1 cellular context compared by ENCODE assay signal in the genomic region with DNA sequence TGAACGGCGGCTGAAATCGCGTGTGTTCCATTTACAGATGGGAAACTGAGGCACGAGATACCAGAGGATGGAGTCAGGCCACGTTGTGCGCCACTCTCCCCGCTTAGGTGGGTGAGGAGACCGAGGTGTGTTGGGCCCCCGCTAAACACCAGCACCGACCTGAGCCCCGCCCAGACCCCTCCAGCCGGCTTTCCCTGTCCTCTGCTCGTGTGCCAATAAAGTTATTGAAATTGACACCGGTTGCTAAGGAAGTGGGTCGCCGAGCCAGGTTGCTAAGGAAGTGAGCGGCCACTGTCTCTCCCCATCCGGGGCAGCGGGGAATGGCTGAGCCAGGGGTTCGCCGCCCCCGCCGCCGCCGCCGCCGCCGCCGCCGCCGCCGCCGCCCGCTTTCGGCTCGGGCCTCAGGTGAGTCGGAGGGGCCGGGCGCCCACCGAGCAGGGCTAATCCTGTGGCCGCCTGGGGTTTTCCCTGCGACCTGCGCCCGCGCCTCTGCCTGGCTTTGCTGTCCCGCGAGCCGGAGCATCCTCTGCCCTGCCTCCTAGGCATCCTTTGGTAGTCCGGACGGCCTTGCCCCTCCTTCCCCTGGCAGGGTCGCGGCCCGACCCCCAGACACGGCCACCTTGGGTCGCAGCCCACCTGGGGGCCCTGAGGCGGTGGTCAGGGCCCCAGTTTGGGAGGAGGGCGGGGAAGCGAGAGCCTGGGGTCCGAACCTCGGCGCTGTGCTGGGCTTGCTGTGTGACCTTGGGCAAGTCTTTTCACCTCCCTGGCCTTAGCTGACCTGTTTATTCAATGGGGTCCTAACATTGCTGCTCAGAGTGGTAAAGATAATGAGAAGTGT.
TF ChIP-seq lines count a peak whose summit lies in the region.

A gene (plus strand): TSS at position 291 of the 838 bp plus-strand sequence. CDS start 32,127 bp downstream, outside the sequence.

TF ChIP-seq in GM12878, 131 proteins besides CTCF, POLR2A, EP300 and RAD21 (continued from another document and continues in another):
- TF ChIP-seq, protein P1, sequence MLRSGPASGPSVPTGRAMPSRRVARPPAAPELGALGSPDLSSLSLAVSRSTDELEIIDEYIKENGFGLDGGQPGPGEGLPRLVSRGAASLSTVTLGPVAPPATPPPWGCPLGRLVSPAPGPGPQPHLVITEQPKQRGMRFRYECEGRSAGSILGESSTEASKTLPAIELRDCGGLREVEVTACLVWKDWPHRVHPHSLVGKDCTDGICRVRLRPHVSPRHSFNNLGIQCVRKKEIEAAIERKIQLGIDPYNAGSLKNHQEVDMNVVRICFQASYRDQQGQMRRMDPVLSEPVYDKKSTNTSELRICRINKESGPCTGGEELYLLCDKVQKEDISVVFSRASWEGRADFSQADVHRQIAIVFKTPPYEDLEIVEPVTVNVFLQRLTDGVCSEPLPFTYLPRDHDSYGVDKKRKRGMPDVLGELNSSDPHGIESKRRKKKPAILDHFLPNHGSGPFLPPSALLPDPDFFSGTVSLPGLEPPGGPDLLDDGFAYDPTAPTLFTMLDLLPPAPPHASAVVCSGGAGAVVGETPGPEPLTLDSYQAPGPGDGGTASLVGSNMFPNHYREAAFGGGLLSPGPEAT (IDR thresholded peaks at IDR 0.05; ENCODE audit: low read depth), result no peak
- TF ChIP-seq BHLHE40 (IDR thresholded peaks at IDR 0.05; ENCODE audit: borderline replicate concordance in 1 of 2, low read depth in 2 of 2, low read length in 1 of 2) (peak in 1 of 2 experiments; percentile 39; a peak in 2 of 4 replicates), YY1 (IDR thresholded peaks at IDR 0.05; ENCODE audit: low read depth, low read length) (peak; percentile 88), MTA2 (IDR thresholded peaks at IDR 0.05; ENCODE audit: low read depth) (no peak), BCL11A (IDR thresholded peaks at IDR 0.05; ENCODE audit: low read depth, low read length) (no peak), MEF2B (IDR thresholded peaks at IDR 0.05; ENCODE audit: partially characterized antibody, poor library complexity, severe bottlenecking) (peak; percentile 41), SIX5 (IDR thresholded peaks at IDR 0.05; ENCODE audit: low read depth, low read length, severe bottlenecking) (peak; percentile 40), NBN (IDR thresholded peaks at IDR 0.05) (no peak), EGR1 (IDR thresholded peaks at IDR 0.05; ENCODE audit: borderline replicate concordance in 1 of 2, low read depth in 2 of 2, low read length in 2 of 2) (peak in 1 of 2 experiments; percentile 67; a peak in 2 of 3 replicates), NRF1 (conservative IDR thresholded peaks at IDR 0.05; ENCODE audit: low read depth, low read length) (no peak), LARP7 (IDR thresholded peaks at IDR 0.05) (peak; percentile 79; the same call in 1 of the 2 replicates), CHD4 (IDR thresholded peaks at IDR 0.05) (no peak), RUNX3 (IDR thresholded peaks at IDR 0.05; ENCODE audit: low read length) (peak; percentile 75), POLR2AphosphoS2 (IDR thresholded peaks at IDR 0.05; ENCODE audit: low read depth, low read length) (no peak), POLR2AphosphoS5 (IDR thresholded peaks at IDR 0.05; ENCODE audit: low read length) (no peak), MYB (IDR thresholded peaks at IDR 0.05; ENCODE audit: borderline replicate concordance, low read depth, low read length) (no peak), ZNF274 (IDR thresholded peaks at IDR 0.05; ENCODE audit: insufficient read depth, insufficient read length) (no peak), TAF1 (IDR thresholded peaks at IDR 0.05; ENCODE audit: borderline replicate concordance, low read depth, low read length) (peak; percentile 45; the same call in 1 of the 2 replicates), IKZF2 (IDR thresholded peaks at IDR 0.05) (peak; percentile 32 to 65; a peak in 2 of 4 replicates), SMAD1 (IDR thresholded peaks at IDR 0.05; ENCODE audit: low read depth, partially characterized antibody) (no peak), EED (IDR thresholded peaks at IDR 0.05; ENCODE audit: low read depth) (no peak; the same call in 1 of the 2 replicates), NFXL1 (IDR thresholded peaks at IDR 0.05; ENCODE audit: borderline replicate concordance) (no peak), NR2C2 (IDR thresholded peaks at IDR 0.05; ENCODE audit: borderline replicate concordance, control insufficient read depth, insufficient read length, low read depth) (no peak), SPI1 (IDR thresholded peaks at IDR 0.05; ENCODE audit: borderline replicate concordance, insufficient read depth, low read depth, low read length) (peak; percentile 96)
- TF ChIP-seq, protein P2, sequence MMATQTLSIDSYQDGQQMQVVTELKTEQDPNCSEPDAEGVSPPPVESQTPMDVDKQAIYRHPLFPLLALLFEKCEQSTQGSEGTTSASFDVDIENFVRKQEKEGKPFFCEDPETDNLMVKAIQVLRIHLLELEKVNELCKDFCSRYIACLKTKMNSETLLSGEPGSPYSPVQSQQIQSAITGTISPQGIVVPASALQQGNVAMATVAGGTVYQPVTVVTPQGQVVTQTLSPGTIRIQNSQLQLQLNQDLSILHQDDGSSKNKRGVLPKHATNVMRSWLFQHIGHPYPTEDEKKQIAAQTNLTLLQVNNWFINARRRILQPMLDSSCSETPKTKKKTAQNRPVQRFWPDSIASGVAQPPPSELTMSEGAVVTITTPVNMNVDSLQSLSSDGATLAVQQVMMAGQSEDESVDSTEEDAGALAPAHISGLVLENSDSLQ (IDR thresholded peaks at IDR 0.05), result no peak
- TF ChIP-seq, protein P3, sequence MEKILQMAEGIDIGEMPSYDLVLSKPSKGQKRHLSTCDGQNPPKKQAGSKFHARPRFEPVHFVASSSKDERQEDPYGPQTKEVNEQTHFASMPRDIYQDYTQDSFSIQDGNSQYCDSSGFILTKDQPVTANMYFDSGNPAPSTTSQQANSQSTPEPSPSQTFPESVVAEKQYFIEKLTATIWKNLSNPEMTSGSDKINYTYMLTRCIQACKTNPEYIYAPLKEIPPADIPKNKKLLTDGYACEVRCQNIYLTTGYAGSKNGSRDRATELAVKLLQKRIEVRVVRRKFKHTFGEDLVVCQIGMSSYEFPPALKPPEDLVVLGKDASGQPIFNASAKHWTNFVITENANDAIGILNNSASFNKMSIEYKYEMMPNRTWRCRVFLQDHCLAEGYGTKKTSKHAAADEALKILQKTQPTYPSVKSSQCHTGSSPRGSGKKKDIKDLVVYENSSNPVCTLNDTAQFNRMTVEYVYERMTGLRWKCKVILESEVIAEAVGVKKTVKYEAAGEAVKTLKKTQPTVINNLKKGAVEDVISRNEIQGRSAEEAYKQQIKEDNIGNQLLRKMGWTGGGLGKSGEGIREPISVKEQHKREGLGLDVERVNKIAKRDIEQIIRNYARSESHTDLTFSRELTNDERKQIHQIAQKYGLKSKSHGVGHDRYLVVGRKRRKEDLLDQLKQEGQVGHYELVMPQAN (conservative IDR thresholded peaks at IDR 0.05), result peak; percentile 89
- TF ChIP-seq, protein P4, sequence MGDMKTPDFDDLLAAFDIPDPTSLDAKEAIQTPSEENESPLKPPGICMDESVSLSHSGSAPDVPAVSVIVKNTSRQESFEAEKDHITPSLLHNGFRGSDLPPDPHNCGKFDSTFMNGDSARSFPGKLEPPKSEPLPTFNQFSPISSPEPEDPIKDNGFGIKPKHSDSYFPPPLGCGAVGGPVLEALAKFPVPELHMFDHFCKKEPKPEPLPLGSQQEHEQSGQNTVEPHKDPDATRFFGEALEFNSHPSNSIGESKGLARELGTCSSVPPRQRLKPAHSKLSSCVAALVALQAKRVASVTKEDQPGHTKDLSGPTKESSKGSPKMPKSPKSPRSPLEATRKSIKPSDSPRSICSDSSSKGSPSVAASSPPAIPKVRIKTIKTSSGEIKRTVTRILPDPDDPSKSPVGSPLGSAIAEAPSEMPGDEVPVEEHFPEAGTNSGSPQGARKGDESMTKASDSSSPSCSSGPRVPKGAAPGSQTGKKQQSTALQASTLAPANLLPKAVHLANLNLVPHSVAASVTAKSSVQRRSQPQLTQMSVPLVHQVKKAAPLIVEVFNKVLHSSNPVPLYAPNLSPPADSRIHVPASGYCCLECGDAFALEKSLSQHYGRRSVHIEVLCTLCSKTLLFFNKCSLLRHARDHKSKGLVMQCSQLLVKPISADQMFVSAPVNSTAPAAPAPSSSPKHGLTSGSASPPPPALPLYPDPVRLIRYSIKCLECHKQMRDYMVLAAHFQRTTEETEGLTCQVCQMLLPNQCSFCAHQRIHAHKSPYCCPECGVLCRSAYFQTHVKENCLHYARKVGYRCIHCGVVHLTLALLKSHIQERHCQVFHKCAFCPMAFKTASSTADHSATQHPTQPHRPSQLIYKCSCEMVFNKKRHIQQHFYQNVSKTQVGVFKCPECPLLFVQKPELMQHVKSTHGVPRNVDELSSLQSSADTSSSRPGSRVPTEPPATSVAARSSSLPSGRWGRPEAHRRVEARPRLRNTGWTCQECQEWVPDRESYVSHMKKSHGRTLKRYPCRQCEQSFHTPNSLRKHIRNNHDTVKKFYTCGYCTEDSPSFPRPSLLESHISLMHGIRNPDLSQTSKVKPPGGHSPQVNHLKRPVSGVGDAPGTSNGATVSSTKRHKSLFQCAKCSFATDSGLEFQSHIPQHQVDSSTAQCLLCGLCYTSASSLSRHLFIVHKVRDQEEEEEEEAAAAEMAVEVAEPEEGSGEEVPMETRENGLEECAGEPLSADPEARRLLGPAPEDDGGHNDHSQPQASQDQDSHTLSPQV (IDR thresholded peaks at IDR 0.05), result no peak
- TF ChIP-seq, protein P5, sequence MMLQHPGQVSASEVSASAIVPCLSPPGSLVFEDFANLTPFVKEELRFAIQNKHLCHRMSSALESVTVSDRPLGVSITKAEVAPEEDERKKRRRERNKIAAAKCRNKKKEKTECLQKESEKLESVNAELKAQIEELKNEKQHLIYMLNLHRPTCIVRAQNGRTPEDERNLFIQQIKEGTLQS (IDR thresholded peaks at IDR 0.05; ENCODE audit: borderline replicate concordance, extremely low read depth, low read depth, low read length), result peak; percentile 47; the same call in 1 of the 2 replicates
- TF ChIP-seq, protein P6, sequence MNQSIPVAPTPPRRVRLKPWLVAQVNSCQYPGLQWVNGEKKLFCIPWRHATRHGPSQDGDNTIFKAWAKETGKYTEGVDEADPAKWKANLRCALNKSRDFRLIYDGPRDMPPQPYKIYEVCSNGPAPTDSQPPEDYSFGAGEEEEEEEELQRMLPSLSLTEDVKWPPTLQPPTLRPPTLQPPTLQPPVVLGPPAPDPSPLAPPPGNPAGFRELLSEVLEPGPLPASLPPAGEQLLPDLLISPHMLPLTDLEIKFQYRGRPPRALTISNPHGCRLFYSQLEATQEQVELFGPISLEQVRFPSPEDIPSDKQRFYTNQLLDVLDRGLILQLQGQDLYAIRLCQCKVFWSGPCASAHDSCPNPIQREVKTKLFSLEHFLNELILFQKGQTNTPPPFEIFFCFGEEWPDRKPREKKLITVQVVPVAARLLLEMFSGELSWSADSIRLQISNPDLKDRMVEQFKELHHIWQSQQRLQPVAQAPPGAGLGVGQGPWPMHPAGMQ (IDR thresholded peaks at IDR 0.05; ENCODE audit: borderline replicate concordance), result no peak
- TF ChIP-seq, protein P7, sequence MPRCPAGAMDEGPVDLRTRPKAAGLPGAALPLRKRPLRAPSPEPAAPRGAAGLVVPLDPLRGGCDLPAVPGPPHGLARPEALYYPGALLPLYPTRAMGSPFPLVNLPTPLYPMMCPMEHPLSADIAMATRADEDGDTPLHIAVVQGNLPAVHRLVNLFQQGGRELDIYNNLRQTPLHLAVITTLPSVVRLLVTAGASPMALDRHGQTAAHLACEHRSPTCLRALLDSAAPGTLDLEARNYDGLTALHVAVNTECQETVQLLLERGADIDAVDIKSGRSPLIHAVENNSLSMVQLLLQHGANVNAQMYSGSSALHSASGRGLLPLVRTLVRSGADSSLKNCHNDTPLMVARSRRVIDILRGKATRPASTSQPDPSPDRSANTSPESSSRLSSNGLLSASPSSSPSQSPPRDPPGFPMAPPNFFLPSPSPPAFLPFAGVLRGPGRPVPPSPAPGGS (IDR thresholded peaks at IDR 0.05; ENCODE audit: borderline replicate concordance, insufficient read depth, low read depth, low read length, poor library complexity, severe bottlenecking), result no peak
- TF ChIP-seq, protein P8, sequence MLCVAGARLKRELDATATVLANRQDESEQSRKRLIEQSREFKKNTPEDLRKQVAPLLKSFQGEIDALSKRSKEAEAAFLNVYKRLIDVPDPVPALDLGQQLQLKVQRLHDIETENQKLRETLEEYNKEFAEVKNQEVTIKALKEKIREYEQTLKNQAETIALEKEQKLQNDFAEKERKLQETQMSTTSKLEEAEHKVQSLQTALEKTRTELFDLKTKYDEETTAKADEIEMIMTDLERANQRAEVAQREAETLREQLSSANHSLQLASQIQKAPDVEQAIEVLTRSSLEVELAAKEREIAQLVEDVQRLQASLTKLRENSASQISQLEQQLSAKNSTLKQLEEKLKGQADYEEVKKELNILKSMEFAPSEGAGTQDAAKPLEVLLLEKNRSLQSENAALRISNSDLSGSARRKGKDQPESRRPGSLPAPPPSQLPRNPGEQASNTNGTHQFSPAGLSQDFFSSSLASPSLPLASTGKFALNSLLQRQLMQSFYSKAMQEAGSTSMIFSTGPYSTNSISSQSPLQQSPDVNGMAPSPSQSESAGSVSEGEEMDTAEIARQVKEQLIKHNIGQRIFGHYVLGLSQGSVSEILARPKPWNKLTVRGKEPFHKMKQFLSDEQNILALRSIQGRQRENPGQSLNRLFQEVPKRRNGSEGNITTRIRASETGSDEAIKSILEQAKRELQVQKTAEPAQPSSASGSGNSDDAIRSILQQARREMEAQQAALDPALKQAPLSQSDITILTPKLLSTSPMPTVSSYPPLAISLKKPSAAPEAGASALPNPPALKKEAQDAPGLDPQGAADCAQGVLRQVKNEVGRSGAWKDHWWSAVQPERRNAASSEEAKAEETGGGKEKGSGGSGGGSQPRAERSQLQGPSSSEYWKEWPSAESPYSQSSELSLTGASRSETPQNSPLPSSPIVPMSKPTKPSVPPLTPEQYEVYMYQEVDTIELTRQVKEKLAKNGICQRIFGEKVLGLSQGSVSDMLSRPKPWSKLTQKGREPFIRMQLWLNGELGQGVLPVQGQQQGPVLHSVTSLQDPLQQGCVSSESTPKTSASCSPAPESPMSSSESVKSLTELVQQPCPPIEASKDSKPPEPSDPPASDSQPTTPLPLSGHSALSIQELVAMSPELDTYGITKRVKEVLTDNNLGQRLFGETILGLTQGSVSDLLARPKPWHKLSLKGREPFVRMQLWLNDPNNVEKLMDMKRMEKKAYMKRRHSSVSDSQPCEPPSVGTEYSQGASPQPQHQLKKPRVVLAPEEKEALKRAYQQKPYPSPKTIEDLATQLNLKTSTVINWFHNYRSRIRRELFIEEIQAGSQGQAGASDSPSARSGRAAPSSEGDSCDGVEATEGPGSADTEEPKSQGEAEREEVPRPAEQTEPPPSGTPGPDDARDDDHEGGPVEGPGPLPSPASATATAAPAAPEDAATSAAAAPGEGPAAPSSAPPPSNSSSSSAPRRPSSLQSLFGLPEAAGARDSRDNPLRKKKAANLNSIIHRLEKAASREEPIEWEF (IDR thresholded peaks at IDR 0.05; ENCODE audit: insufficient replicate concordance, low read depth, low read length), result no peak
- TF ChIP-seq, protein P9, sequence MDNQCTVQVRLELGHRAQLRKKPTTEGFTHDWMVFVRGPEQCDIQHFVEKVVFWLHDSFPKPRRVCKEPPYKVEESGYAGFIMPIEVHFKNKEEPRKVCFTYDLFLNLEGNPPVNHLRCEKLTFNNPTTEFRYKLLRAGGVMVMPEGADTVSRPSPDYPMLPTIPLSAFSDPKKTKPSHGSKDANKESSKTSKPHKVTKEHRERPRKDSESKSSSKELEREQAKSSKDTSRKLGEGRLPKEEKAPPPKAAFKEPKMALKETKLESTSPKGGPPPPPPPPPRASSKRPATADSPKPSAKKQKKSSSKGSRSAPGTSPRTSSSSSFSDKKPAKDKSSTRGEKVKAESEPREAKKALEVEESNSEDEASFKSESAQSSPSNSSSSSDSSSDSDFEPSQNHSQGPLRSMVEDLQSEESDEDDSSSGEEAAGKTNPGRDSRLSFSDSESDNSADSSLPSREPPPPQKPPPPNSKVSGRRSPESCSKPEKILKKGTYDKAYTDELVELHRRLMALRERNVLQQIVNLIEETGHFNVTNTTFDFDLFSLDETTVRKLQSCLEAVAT (IDR thresholded peaks at IDR 0.05), result no peak
